10 cellular contexts compared by ENCODE assay signal in the genomic region with DNA sequence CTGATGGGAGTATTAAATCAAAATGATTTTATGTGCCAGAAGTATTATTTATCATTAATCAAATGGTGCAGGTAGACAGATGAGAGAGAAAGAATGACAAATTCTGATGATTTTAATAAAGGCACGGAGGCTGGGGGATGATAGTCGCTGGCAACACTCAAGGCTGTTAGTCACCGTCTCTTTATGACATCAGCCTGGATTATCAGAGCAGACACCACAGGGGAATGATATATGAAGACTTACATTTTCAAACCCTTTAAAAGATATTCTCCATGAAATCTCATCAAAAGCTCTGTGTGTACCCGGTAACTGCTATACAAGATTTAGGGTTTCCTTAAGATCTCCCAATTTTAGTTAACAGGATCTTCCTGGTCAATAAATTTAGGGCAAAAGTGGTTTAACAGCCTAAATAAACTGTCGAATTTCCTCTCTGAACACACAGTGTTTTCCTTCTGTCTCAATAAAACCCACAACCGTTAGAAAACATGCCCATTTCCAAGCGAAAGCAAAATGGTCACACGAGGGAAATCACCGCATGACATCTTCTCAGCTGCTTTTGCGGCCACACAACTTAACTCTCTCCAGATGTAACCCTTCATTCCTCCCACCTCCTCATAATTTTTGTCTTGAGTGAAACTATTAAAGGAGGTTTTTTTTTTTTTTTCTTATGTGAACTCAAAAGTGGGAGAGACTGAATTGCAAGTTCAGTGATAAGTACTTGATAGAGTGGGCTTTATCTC.
A peak's percentile ranks its signal among the peaks of the same experiment; 100 is the strongest.
DNase-seq lines count a peak whose midpoint lies in the region; TF ChIP-seq lines count a peak whose summit lies in the region.
"Had no signal": no experiment of that assay in that cellular context is flagged by ENCODE, and none has a peak within 500 bp of the region (broad histone marks: within the 10 kb centered on the region; RNA-seq: fewer than 3 reads in every experiment).

No MANE protein-coding gene starts in this region.

- H3K4me2 ChIP-seq in BLaER1: peak overlapping the region; percentile 77
- peak overlapping the region; percentile 92 for H3K4me2 ChIP-seq in GM23248 (ENCODE audit: unreplicated experiment)

- peaks cover 13% of the 10 kb centered on the region for H3K9me3 Mint-ChIP-seq in nephron
- H3K9me3 Mint-ChIP-seq in endothelial cell (ENCODE audit: unreplicated experiment): no peaks in the 10 kb centered on the region

- 1 to 2% methylated on average over 10 of the region's 10 CpGs for WGBS in GM23248 (ENCODE audit: low coverage in 1 of 2, low lambda C conversion rate in 2 of 2, missing lambda C conversion rate in 2 of 2), 2 experiments

- H3K9me2 ChIP-seq in GM23248 (ENCODE audit: insufficient read depth): no peaks in the 10 kb centered on the region

- H3K4me1 Mint-ChIP-seq in nephron: peaks cover 21% of the 10 kb centered on the region
- H3K4me1 Mint-ChIP-seq in endothelial cell (ENCODE audit: unreplicated experiment): no peaks in the 10 kb centered on the region

- peak overlapping the region; percentile 4 to 63 (median 59) for H3K4me3 Mint-ChIP-seq in nephron
- H3K4me3 Mint-ChIP-seq in endothelial cell (ENCODE audit: unreplicated experiment): no peak overlapping the region

- H3K4me1 ChIP-seq in BLaER1 (peaks cover 74% of the 10 kb centered on the region), GM23248 (ENCODE audit: insufficient read depth) (peaks cover 13% of the 10 kb centered on the region)
- H3K4me1 ChIP-seq: adrenal gland had no signal

- H3K79me2 ChIP-seq in GM23248 (ENCODE audit: insufficient read depth): no peaks in the 10 kb centered on the region

- DNase-seq in GM23248 (peak; percentile 77), astrocyte of the spinal cord (ENCODE audit: low read depth, low spot score) (peak; percentile 82), ACHN (no peak), DMS 273 treated with DMSO at 0.1 percent for 48 hours (lab: John Stamatoyannopoulos, UW) (no peak), endothelial cell (ENCODE audit: low spot score) (no peak)
- no peak for DNase-seq in activated T-cell treated with anti-CD3 and anti-CD28 coated beads, Interleukin-2, amount 50 U/mL, for 48 hours
- DNase-seq: adrenal gland, NCI-H1436 treated with DMSO at 0.1 percent for 48 hours had no signal

- peak overlapping the region; percentile 48 for H3K4me3 ChIP-seq in BLaER1
- peak overlapping the region; percentile 68 for H3K4me3 ChIP-seq in GM23248
- no peak overlapping the region for H3K4me3 ChIP-seq in astrocyte of the spinal cord (ENCODE audit: low read depth, low read length)
- H3K4me3 ChIP-seq: adrenal gland had no signal

- peak overlapping the region; percentile 70 for H3K9ac ChIP-seq in BLaER1
- peak overlapping the region; percentile 62 for H3K9ac ChIP-seq in GM23248

- in situ Hi-C loops in GM23248 (cut with MboI): no loop called here
- in situ Hi-C loops in astrocyte of the spinal cord (cut with HindIII; ENCODE audit: low sequenced_read_pairs): no loop called here
- in situ Hi-C loops in ACHN (cut with HindIII; ENCODE audit: low pct_ligation_motif_present, low pct_unique_long_range_greater_than_20kb, low sequenced_read_pairs): no loop called here

- TF ChIP-seq CTCF in astrocyte of the spinal cord (IDR thresholded peaks at IDR 0.05; ENCODE audit: low read depth, low read length): no peak
- TF ChIP-seq CTCF in nephron (IDR thresholded peaks at IDR 0.05; ENCODE audit: unreplicated experiment in 3 of 3): no peak
- TF ChIP-seq CTCF in endothelial cell (IDR thresholded peaks at IDR 0.05; ENCODE audit: unreplicated experiment): no peak

- H3K27ac Mint-ChIP-seq in nephron: peak overlapping the region; percentile 84 to 94 (median 92)
- no peak overlapping the region for H3K27ac Mint-ChIP-seq in endothelial cell (ENCODE audit: unreplicated experiment)

- H3K36me3 ChIP-seq in BLaER1 (peaks cover 16% of the 10 kb centered on the region; the same call in 1 of the 2 replicates), GM23248 (ENCODE audit: low read depth) (no peaks in the 10 kb centered on the region)
- H3K36me3 ChIP-seq: adrenal gland had no signal

- H3K27ac ChIP-seq in BLaER1 (peak overlapping the region; percentile 87), GM23248 (peak overlapping the region; percentile 61)

- H2AFZ ChIP-seq in GM23248: peak overlapping the region; percentile 77

- peaks cover 8% of the 10 kb centered on the region for H3K36me3 Mint-ChIP-seq in nephron (ENCODE audit: low read depth)
- peaks cover 3% of the 10 kb centered on the region for H3K36me3 Mint-ChIP-seq in endothelial cell (ENCODE audit: low read depth, unreplicated experiment)

- H3K27me3 Mint-ChIP-seq in nephron (ENCODE audit: low read depth): peaks cover 10% of the 10 kb centered on the region
- H3K27me3 Mint-ChIP-seq in endothelial cell (ENCODE audit: unreplicated experiment): peaks cover 4% of the 10 kb centered on the region

- no peaks in the 10 kb centered on the region for H3K27me3 ChIP-seq in BLaER1
- H3K27me3 ChIP-seq in GM23248 (replicated peaks; ENCODE audit: insufficient read depth): 0 out of 2 replicates have a peak, but pooled peaks cover 8% of the 10 kb centered on the region

- H4K20me1 ChIP-seq in BLaER1: no peaks in the 10 kb centered on the region
- H4K20me1 ChIP-seq in GM23248 (ENCODE audit: insufficient read depth): no peaks in the 10 kb centered on the region

- peaks cover 48% of the 10 kb centered on the region for H3K9me3 ChIP-seq in BLaER1
- no peaks in the 10 kb centered on the region for H3K9me3 ChIP-seq in GM23248 (ENCODE audit: low read depth)
- H3K9me3 ChIP-seq: adrenal gland had no signal

- peaks cover 16% of the 10 kb centered on the region for H3F3A ChIP-seq in GM23248 (ENCODE audit: insufficient read depth)

Comparison
In these comparisons a context has a peak if more than half of its experiments do, and no peak if none do; other contexts are left out.
1. DNase-seq: peak in GM23248 (single experiment) and astrocyte of the spinal cord (single experiment); none in ACHN (single experiment), DMS 273 treated with DMSO at 0.1 percent for 48 hours (single experiment), activated T-cell treated with anti-CD3 and anti-CD28 coated beads, Interleukin-2, amount 50 U/mL, for 48 hours (0 of 2) and endothelial cell (single experiment).